ENCODE assay signal across 8 cellular contexts in genomic region chr6:28161410-28162079, GRCh38. TPM values are rescaled to one million over a fixed set of nuclear protein-coding genes. Genes with fewer than 3 reads are reported as not detected.
DNase-seq lines count a peak whose midpoint lies in the region; ATAC-seq and TF ChIP-seq lines count a peak whose summit lies in the region.

No MANE protein-coding gene starts in this region.

- no peaks in the 10 kb centered on the region for H3K27me3 ChIP-seq in neural cell (ENCODE audit: insufficient read depth, low read depth, low read length)

- TF ChIP-seq RAD21 in neural cell (conservative IDR thresholded peaks at IDR 0.05): no peak

- H3K9ac ChIP-seq in neural cell (ENCODE audit: low read length): no peak overlapping the region

- no peaks in the 10 kb centered on the region for H3K27me3 Mint-ChIP-seq in activated T-helper 1 cell treated with anti-CD3 and anti-CD28 coated beads, Interleukin-12 subunit alpha, Interleukin-12 subunit beta, Interleukin-2, Interleukin-4 antibody, amounts not matched to agents 30 ng/mL and 10 ng/mL and 1 ng/mL, durations not matched to agents 14 hours and 24 hours and 36 hours (ENCODE audit: insufficient read depth)

- no peak overlapping the region for H3K27ac ChIP-seq in neural cell (ENCODE audit: low read length)

- peaks cover 47% of the 10 kb centered on the region for H3K36me3 Mint-ChIP-seq in activated T-helper 1 cell treated with anti-CD3 and anti-CD28 coated beads, Interleukin-12 subunit alpha, Interleukin-12 subunit beta, Interleukin-2, Interleukin-4 antibody, amounts not matched to agents 30 ng/mL and 10 ng/mL and 1 ng/mL, durations not matched to agents 14 hours and 24 hours and 36 hours (ENCODE audit: low read depth)

- H3K9me2 ChIP-seq in neural cell (ENCODE audit: insufficient read depth, low read length): no peaks in the 10 kb centered on the region

- no peak overlapping the region for H3K4me2 ChIP-seq in neural cell (ENCODE audit: low read length)

- intact Hi-C loops in activated T-helper 1 cell treated with anti-CD3 and anti-CD28 coated beads, Interleukin-12 subunit alpha, Interleukin-12 subunit beta, Interleukin-2, Interleukin-4 antibody, amounts not matched to agents 30 ng/mL and 10 ng/mL and 1 ng/mL, durations not matched to agents 14 hours and 24 hours and 36 hours (cut with micrococcal nuclease): no loop called here

- no peak overlapping the region for H3K27ac Mint-ChIP-seq in activated T-helper 1 cell treated with anti-CD3 and anti-CD28 coated beads, Interleukin-12 subunit alpha, Interleukin-12 subunit beta, Interleukin-2, Interleukin-4 antibody, amounts not matched to agents 30 ng/mL and 10 ng/mL and 1 ng/mL, durations not matched to agents 14 hours and 24 hours and 36 hours

- H3F3A ChIP-seq in neural cell (ENCODE audit: insufficient read depth, low read length, poor library complexity, severe bottlenecking): no peaks in the 10 kb centered on the region

- H3K9me3 Mint-ChIP-seq in activated T-helper 1 cell treated with anti-CD3 and anti-CD28 coated beads, Interleukin-12 subunit alpha, Interleukin-12 subunit beta, Interleukin-2, Interleukin-4 antibody, amounts not matched to agents 30 ng/mL and 10 ng/mL and 1 ng/mL, durations not matched to agents 14 hours and 24 hours and 36 hours: peaks cover 28% of the 10 kb centered on the region

- peak; percentile 31 for DNase-seq in A172 (ENCODE audit: low spot score)
- DNase-seq in OCI-M2 (lab: John Stamatoyannopoulos, UW; ENCODE audit: unreplicated experiment): peak; percentile 77
- peak; percentile 54 for DNase-seq in activated T-helper 1 cell treated with anti-CD3 and anti-CD28 coated beads, Interleukin-12 subunit alpha, Interleukin-12 subunit beta, Interleukin-2, Interleukin-4 antibody, amounts not matched to agents 30 ng/mL and 10 ng/mL and 1 ng/mL, durations not matched to agents 14 hours and 24 hours and 36 hours (ENCODE audit: low spot score)
- DNase-seq in fibroblast of pulmonary artery (ENCODE audit: low read depth): peak; percentile 66
- peak; percentile 88 for DNase-seq in stimulated activated naive CD8-positive, alpha-beta T cell treated with anti-CD3 and anti-CD28 coated beads, Interleukin-15, Interleukin-2, amounts not matched to agents 100 U/mL and 50 U/mL, for 24 hours

- no peak for TF ChIP-seq EP300 in neural cell (conservative IDR thresholded peaks at IDR 0.05; ENCODE audit: poor library complexity, severe bottlenecking)

- ATAC-seq in GM19023 (IDR thresholded peaks at IDR 0.05; ENCODE audit: unreplicated experiment) (peak; percentile 96), HG03378 (IDR thresholded peaks at IDR 0.05; ENCODE audit: unreplicated experiment) (peak; percentile 87)
- peak; percentile 97 for ATAC-seq in stimulated activated naive CD8-positive, alpha-beta T cell treated with anti-CD3 and anti-CD28 coated beads, Interleukin-15, Interleukin-2, amounts not matched to agents 100 U/mL and 50 U/mL, for 24 hours

- H3K36me3 ChIP-seq in neural cell (ENCODE audit: insufficient read depth, low read length): peaks cover 5% of the 10 kb centered on the region

- no peaks in the 10 kb centered on the region for H4K20me1 ChIP-seq in neural cell (ENCODE audit: insufficient read depth)

- H3K79me2 ChIP-seq in neural cell (replicated peaks; ENCODE audit: insufficient read depth, low read length): no peaks in the 10 kb centered on the region

- TF ChIP-seq CTCF in fibroblast of pulmonary artery (IDR thresholded peaks at IDR 0.05; ENCODE audit: low read length, missing control alignments) (no peak), neural cell (IDR thresholded peaks at IDR 0.05; ENCODE audit: poor library complexity, severe bottlenecking) (no peak)

- no peak overlapping the region for H2AFZ ChIP-seq in neural cell (ENCODE audit: low read depth, low read length)

- H3K9me3 ChIP-seq in neural cell (ENCODE audit: low read length): no peaks in the 10 kb centered on the region

- H3K4me3 Mint-ChIP-seq in activated T-helper 1 cell treated with anti-CD3 and anti-CD28 coated beads, Interleukin-12 subunit alpha, Interleukin-12 subunit beta, Interleukin-2, Interleukin-4 antibody, amounts not matched to agents 30 ng/mL and 10 ng/mL and 1 ng/mL, durations not matched to agents 14 hours and 24 hours and 36 hours: peak overlapping the region; percentile 43

- H3K4me3 ChIP-seq in fibroblast of pulmonary artery (replicated peaks; ENCODE audit: low read depth, low read length) (peak overlapping the region; percentile 55), neural cell (ENCODE audit: low read length) (peak overlapping the region; percentile 55)

- peaks cover 8% of the 10 kb centered on the region for H3K4me1 Mint-ChIP-seq in activated T-helper 1 cell treated with anti-CD3 and anti-CD28 coated beads, Interleukin-12 subunit alpha, Interleukin-12 subunit beta, Interleukin-2, Interleukin-4 antibody, amounts not matched to agents 30 ng/mL and 10 ng/mL and 1 ng/mL, durations not matched to agents 14 hours and 24 hours and 36 hours (ENCODE audit: low read depth)

TF ChIP-seq in neural cell, 6 proteins besides CTCF, POLR2A, EP300 and RAD21:
- TF ChIP-seq REST (IDR thresholded peaks at IDR 0.05; ENCODE audit: borderline replicate concordance) (no peak), POLR2AphosphoS5 (IDR thresholded peaks at IDR 0.05) (no peak), SMC3 (conservative IDR thresholded peaks at IDR 0.05; ENCODE audit: poor library complexity) (no peak), EZH2 (IDR thresholded peaks at IDR 0.05; ENCODE audit: borderline replicate concordance, insufficient read depth, low read length, poor library complexity, severe bottlenecking) (no peak), TAF1 (IDR thresholded peaks at IDR 0.05; ENCODE audit: low read depth) (no peak), MXI1 (conservative IDR thresholded peaks at IDR 0.05; ENCODE audit: poor library complexity, severe bottlenecking) (no peak)

RNA-seq across cellular contexts. Expression of gene ZKSCAN8, which starts 19.9 kb away (rescaled TPM):
- total RNA-seq in A172 (2014; rRNA removed; shearing (Covaris generic)): 10.2 and 10.4 TPM in 2 replicates
- total RNA-seq in activated T-helper 1 cell treated with anti-CD3 and anti-CD28 coated beads, Interleukin-12 subunit alpha, Interleukin-12 subunit beta, Interleukin-2, Interleukin-4 antibody, amounts not matched to agents 30 ng/mL and 10 ng/mL and 1 ng/mL, durations not matched to agents 14 hours and 24 hours and 36 hours: 18.2 and 18.5 TPM in 2 replicates
- polyA plus RNA-seq in neural cell: 17.2 and 22.0 TPM in 2 replicates
- 58.2 and 73.5 TPM in 2 replicates for polyA minus RNA-seq in neural cell

RNA-seq across cellular contexts. Expression of gene ZSCAN16, which starts 37.1 kb away (rescaled TPM):
- 7.7 and 9.9 TPM in 2 replicates for total RNA-seq in A172 (2014; rRNA removed; shearing (Covaris generic))
- total RNA-seq in activated T-helper 1 cell treated with anti-CD3 and anti-CD28 coated beads, Interleukin-12 subunit alpha, Interleukin-12 subunit beta, Interleukin-2, Interleukin-4 antibody, amounts not matched to agents 30 ng/mL and 10 ng/mL and 1 ng/mL, durations not matched to agents 14 hours and 24 hours and 36 hours: 4.8 TPM in 2 replicates
- 31.9 and 36.6 TPM in 2 replicates for polyA plus RNA-seq in neural cell
- 24.3 and 31.5 TPM in 2 replicates for polyA minus RNA-seq in neural cell

Comparison
In these comparisons a context has a peak if more than half of its experiments do, and no peak if none do; other contexts are left out.
1. DNase-seq: peak in every context shown above with its lines; median percentile 88 in stimulated activated naive CD8-positive, alpha-beta T cell treated with anti-CD3 and anti-CD28 coated beads, Interleukin-15, Interleukin-2, amounts not matched to agents 100 U/mL and 50 U/mL, for 24 hours; 77 in OCI-M2; 66 in fibroblast of pulmonary artery; 54 in activated T-helper 1 cell treated with anti-CD3 and anti-CD28 coated beads, Interleukin-12 subunit alpha, Interleukin-12 subunit beta, Interleukin-2, Interleukin-4 antibody, amounts not matched to agents 30 ng/mL and 10 ng/mL and 1 ng/mL, durations not matched to agents 14 hours and 24 hours and 36 hours; 31 in A172.